Comparison of ENCODE assay signal across 29 cellular contexts in the genomic region with DNA sequence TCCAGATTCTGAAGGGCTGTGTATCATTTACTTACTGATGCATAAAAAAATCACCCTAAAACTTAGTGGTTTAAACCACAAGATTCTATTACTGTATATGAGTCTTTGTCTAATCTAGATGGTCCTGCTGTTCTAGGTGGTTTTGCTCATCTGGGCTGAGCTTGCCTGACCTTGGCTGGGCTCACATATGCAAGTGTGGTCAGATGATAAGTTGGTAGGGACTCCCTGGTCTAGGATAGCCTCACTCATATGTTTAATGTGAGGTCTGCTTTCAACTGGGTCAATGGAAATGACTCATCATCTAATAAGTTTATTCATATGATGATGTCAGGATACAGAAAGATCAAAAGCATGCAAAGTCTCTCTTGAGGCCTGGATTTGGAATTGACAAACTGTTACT.
A peak's percentile ranks its signal among the peaks of the same experiment; 100 is the strongest.
DNase-seq lines count a peak whose midpoint lies in the region; ATAC-seq, FAIRE-seq and TF ChIP-seq lines count a peak whose summit lies in the region.
"Had no signal": no experiment of that assay in that cellular context is flagged by ENCODE, and none has a peak within 500 bp of the region (broad histone marks: within the 10 kb centered on the region; RNA-seq: fewer than 3 reads in every experiment).

No MANE protein-coding gene starts in this region.

- no peaks in the 10 kb centered on the region for H3K79me2 ChIP-seq in K562 (ENCODE audit: control insufficient read depth, insufficient read depth, low read length)
- no peaks in the 10 kb centered on the region for H3K79me2 ChIP-seq in osteoblast (ENCODE audit: insufficient read depth, low read length)
- no peaks in the 10 kb centered on the region for H3K79me2 ChIP-seq in HepG2 (ENCODE audit: insufficient read depth, low read length)

- H3K4me2 ChIP-seq in K562 (ENCODE audit: insufficient read depth, low read length) (no peak overlapping the region), osteoblast (ENCODE audit: insufficient read depth, low read length) (no peak overlapping the region), HepG2 (ENCODE audit: low read depth, low read length) (no peak overlapping the region)
- H3K4me2 ChIP-seq: BLaER1, PC-9 had no signal

- POLR2A ChIA-PET in K562 (lab: Yijun Ruan, JAX): no interaction called here
- POLR2A ChIA-PET in HepG2 (lab: Yijun Ruan, JAX): no interaction called here

- no peak for TF ChIP-seq POLR2A in K562 (conservative IDR thresholded peaks at IDR 0.05)
- no peak for TF ChIP-seq POLR2A in HepG2 (IDR thresholded peaks at IDR 0.05; ENCODE audit: insufficient read depth in 1 of 2, low read depth in 2 of 2, low read length in 2 of 2)

- FAIRE-seq in K562 (lab: Jason Lieb, UNC) (no peak), HepG2 (lab: Jason Lieb, UNC) (no peak)
- FAIRE-seq: G401.6, GM18507, H1, HTR-8/SVneo had no signal

- CTCF ChIA-PET in K562 (lab: Yijun Ruan, JAX; ENCODE audit: low intra/inter-chr PET ratio) (no interaction called here), HepG2 (lab: Yijun Ruan, JAX; ENCODE audit: low intra/inter-chr PET ratio, low total read pairs) (no interaction called here)

- in situ Hi-C loops in K562 (cut with MboI): no loop called here
- in situ Hi-C loops in brain microvascular endothelial cell (cut with HindIII; ENCODE audit: low pct_ligation_motif_present, low sequenced_read_pairs): no loop called here
- in situ Hi-C loops in HepG2 (cut with HindIII; ENCODE audit: extremely low pct_ligation_motif_present, low pct_unique_long_range_greater_than_20kb): no loop called here

- H2AFZ ChIP-seq in K562 (ENCODE audit: low read depth, low read length) (no peak overlapping the region), osteoblast (ENCODE audit: low read length) (no peak overlapping the region), HepG2 (ENCODE audit: low read length) (no peak overlapping the region)
- H2AFZ ChIP-seq: PC-9 had no signal

- H3K9me3 ChIP-seq in K562 (replicated peaks; ENCODE audit: control insufficient read depth, insufficient read depth, low read depth, low read length) (no peaks in the 10 kb centered on the region), osteoblast (ENCODE audit: low read depth, low read length) (no peaks in the 10 kb centered on the region), HepG2 (ENCODE audit: low read length) (0 out of 2 replicates have a peak, but pooled peaks cover 12% of the 10 kb centered on the region)
- H3K9me3 ChIP-seq: BLaER1, Caco-2, MG63 had no signal

- no peaks in the 10 kb centered on the region for H3K27me3 Mint-ChIP-seq in osteocyte (ENCODE audit: unreplicated experiment)
- H3K27me3 Mint-ChIP-seq: CD4-positive, alpha-beta T cell; IgD-negative memory B cell had no signal

- no peaks in the 10 kb centered on the region for H3K4me1 ChIP-seq in K562 (replicated peaks in 1 of 2; ENCODE audit: control insufficient read depth in 2 of 2, insufficient read depth in 2 of 2, low read length in 2 of 2)
- no peaks in the 10 kb centered on the region for H3K4me1 ChIP-seq in osteoblast (ENCODE audit: insufficient read depth, low read length)
- no peaks in the 10 kb centered on the region for H3K4me1 ChIP-seq in HepG2 (ENCODE audit: insufficient read depth, low read length)
- H3K4me1 ChIP-seq: BLaER1, Caco-2 had no signal

- no peaks in the 10 kb centered on the region for H3K36me3 Mint-ChIP-seq in osteocyte (ENCODE audit: unreplicated experiment)
- H3K36me3 Mint-ChIP-seq: IgD-negative memory B cell had no signal

- H3K9me3 Mint-ChIP-seq in osteocyte (ENCODE audit: unreplicated experiment): peaks cover 9% of the 10 kb centered on the region

- H3K4me1 Mint-ChIP-seq in osteocyte (ENCODE audit: unreplicated experiment): no peaks in the 10 kb centered on the region
- H3K4me1 Mint-ChIP-seq: IgD-negative memory B cell had no signal

- no peaks in the 10 kb centered on the region for H3K36me3 ChIP-seq in K562 (ENCODE audit: control insufficient read depth, insufficient read depth, low read length)
- H3K36me3 ChIP-seq in osteoblast (ENCODE audit: insufficient read depth, low read length): no peaks in the 10 kb centered on the region
- H3K36me3 ChIP-seq in brain microvascular endothelial cell (replicated peaks): no peaks in the 10 kb centered on the region
- H3K36me3 ChIP-seq in HepG2 (replicated peaks in 1 of 2; ENCODE audit: control insufficient read depth in 1 of 2, insufficient read depth in 2 of 2, low read length in 2 of 2): no peaks in the 10 kb centered on the region
- H3K36me3 ChIP-seq: BLaER1, MG63 had no signal

- H3K27ac ChIP-seq in K562 (ENCODE audit: extremely low read depth, low read depth, low read length) (no peak overlapping the region), osteoblast (ENCODE audit: low read depth, low read length) (no peak overlapping the region), brain microvascular endothelial cell (no peak overlapping the region), HepG2 (ENCODE audit: extremely low read length, insufficient read depth, low read length) (no peak overlapping the region)
- H3K27ac ChIP-seq: BLaER1, HL-60, PC-9 had no signal

- H3K4me3 ChIP-seq in K562 (no peak overlapping the region), osteoblast (ENCODE audit: insufficient read depth, low read length) (no peak overlapping the region), brain microvascular endothelial cell (ENCODE audit: low read depth, low read length) (no peak overlapping the region), HepG2 (replicated peaks in 1 of 3; ENCODE audit: insufficient read depth in 1 of 3, low read depth in 2 of 3, low read length in 3 of 3) (no peak overlapping the region)
- H3K4me3 ChIP-seq: BLaER1, MG63, PC-9 had no signal

- no peaks in the 10 kb centered on the region for H3K27me3 ChIP-seq in K562 (ENCODE audit: control insufficient read depth in 2 of 2, insufficient read depth in 2 of 2, low read length in 2 of 2)
- H3K27me3 ChIP-seq in osteoblast (ENCODE audit: insufficient read depth, low read length): no peaks in the 10 kb centered on the region
- H3K27me3 ChIP-seq in brain microvascular endothelial cell (replicated peaks): no peaks in the 10 kb centered on the region
- no peaks in the 10 kb centered on the region for H3K27me3 ChIP-seq in HepG2 (ENCODE audit: control insufficient read depth in 1 of 2, insufficient read depth in 2 of 2, low read length in 2 of 2)
- H3K27me3 ChIP-seq: BLaER1, MG63 had no signal

- DNase-seq in H4 (ENCODE audit: low spot score) (peak; percentile 12), M059J (ENCODE audit: low read depth) (peak; percentile 3), K562 (ENCODE audit: extremely low read depth in 1 of 4, low spot score in 3 of 4) (no peak), osteoblast (ENCODE audit: insufficient read length, low spot score, missing footprints) (peak; percentile 17), osteocyte (ENCODE audit: extremely low spot score, unreplicated experiment) (no peak), brain microvascular endothelial cell (no peak), HepG2 (ENCODE audit: low spot score) (no peak)
- DNase-seq: ACHN; Caco-2; CD4-positive, alpha-beta T cell; DMS 273 treated with DMSO at 0.1 percent for 48 hours; Kasumi-1; MG63; NCI-H1048; NCI-H1417 treated with DMSO at 0.1 percent for 48 hours; NCI-H187; NCI-H446; NCI-H526; PC-9; RPMI8226; SHP77; SW 1271 had no signal

- TF ChIP-seq CTCF in K562 (IDR thresholded peaks at IDR 0.05 in 2 of 3, conservative IDR thresholded peaks at IDR 0.05 in 1 of 3; ENCODE audit: insufficient read depth in 2 of 3, low read depth in 1 of 3, low read length in 3 of 3) (no peak), osteoblast (IDR thresholded peaks at IDR 0.05; ENCODE audit: extremely low read depth, low read depth, low read length) (no peak), osteocyte (IDR thresholded peaks at IDR 0.05) (no peak), brain microvascular endothelial cell (IDR thresholded peaks at IDR 0.05; ENCODE audit: low read depth, low read length, missing control alignments) (no peak), HepG2 (CRISPR knock-in tag; IDR thresholded peaks at IDR 0.05) (no peak)

- H3K9ac ChIP-seq in K562 (ENCODE audit: insufficient read depth in 1 of 2, low read depth in 2 of 2, low read length in 2 of 2) (no peak overlapping the region), HepG2 (ENCODE audit: insufficient read depth, low read depth, low read length) (no peak overlapping the region)
- H3K9ac ChIP-seq: BLaER1 had no signal

- BruUV-seq in K562 (replicated peaks; lab: Mats Ljungman, UMichigan) (no TSS peak), HepG2 (replicated peaks; lab: Mats Ljungman, UMichigan) (no TSS peak)

- intact Hi-C loops in K562 (cut with micrococcal nuclease): no loop called here
- intact Hi-C loops in HepG2 (cut with micrococcal nuclease; ENCODE audit: unreplicated experiment): no loop called here

- TF ChIP-seq EP300 in K562 (IDR thresholded peaks at IDR 0.05; ENCODE audit: low read length) (no peak), HepG2 (IDR thresholded peaks at IDR 0.05; ENCODE audit: low read depth in 2 of 2, low read length in 2 of 2) (no peak), HepG2 (CRISPR knock-in tag; IDR thresholded peaks at IDR 0.05; ENCODE audit: borderline replicate concordance) (no peak)

- TF ChIP-seq RAD21 in K562 (CRISPR knock-in tag; conservative IDR thresholded peaks at IDR 0.05 in 1 of 2, IDR thresholded peaks at IDR 0.05 in 1 of 2) (no peak), HepG2 (CRISPR knock-in tag; IDR thresholded peaks at IDR 0.05) (no peak)

- no peaks in the 10 kb centered on the region for H3K9me1 ChIP-seq in K562 (ENCODE audit: control insufficient read depth, insufficient read depth, low read length)

- ATAC-seq in K562 (no peak), HepG2 (no peak)

- H4K20me1 ChIP-seq in K562 (replicated peaks; ENCODE audit: control insufficient read depth, insufficient read depth, low read length): no peaks in the 10 kb centered on the region
- no peaks in the 10 kb centered on the region for H4K20me1 ChIP-seq in osteoblast (ENCODE audit: insufficient read depth, low read length)
- no peaks in the 10 kb centered on the region for H4K20me1 ChIP-seq in HepG2 (ENCODE audit: insufficient read depth, low read length)
- H4K20me1 ChIP-seq: BLaER1 had no signal

- H3K4me3 Mint-ChIP-seq in osteocyte (ENCODE audit: unreplicated experiment): no peak overlapping the region
- H3K4me3 Mint-ChIP-seq: CD4-positive, alpha-beta T cell; IgD-negative memory B cell had no signal

- H3K27ac Mint-ChIP-seq in osteocyte (ENCODE audit: unreplicated experiment): no peak overlapping the region
- H3K27ac Mint-ChIP-seq: CD4-positive, alpha-beta T cell; IgD-negative memory B cell had no signal

TF ChIP-seq in K562, 482 proteins besides CTCF, POLR2A, EP300 and RAD21 (continues in another document):
- TF ChIP-seq MCM7 (IDR thresholded peaks at IDR 0.05) (no peak), ARHGAP35 (IDR thresholded peaks at IDR 0.05; ENCODE audit: partially characterized antibody) (no peak), NCOR1 (IDR thresholded peaks at IDR 0.05) (no peak), XRCC3 (IDR thresholded peaks at IDR 0.05) (no peak), JUNB (CRISPR knock-in tag; conservative IDR thresholded peaks at IDR 0.05) (0 out of 2 replicates have a peak, but pooled peaks have one; percentile 27)

TF ChIP-seq in HepG2, 621 proteins besides CTCF, POLR2A, EP300 and RAD21 (continues in another document):
- TF ChIP-seq RCOR2 (CRISPR knock-in tag; IDR thresholded peaks at IDR 0.05): no peak
- no peak for TF ChIP-seq ZNF605 (CRISPR knock-in tag; IDR thresholded peaks at IDR 0.05)
- no peak for TF ChIP-seq ZNF563 (CRISPR knock-in tag; IDR thresholded peaks at IDR 0.05)

Comparison
In these comparisons a context has a peak if more than half of its experiments do, and no peak if none do; other contexts are left out.
1. DNase-seq: peak in H4 (single experiment), M059J (single experiment) and osteoblast (single experiment); none in K562 (0 of 4), osteocyte (single experiment), brain microvascular endothelial cell (single experiment) and HepG2 (single experiment).